ENCODE assay signal across 17 cellular contexts in the genomic region with DNA sequence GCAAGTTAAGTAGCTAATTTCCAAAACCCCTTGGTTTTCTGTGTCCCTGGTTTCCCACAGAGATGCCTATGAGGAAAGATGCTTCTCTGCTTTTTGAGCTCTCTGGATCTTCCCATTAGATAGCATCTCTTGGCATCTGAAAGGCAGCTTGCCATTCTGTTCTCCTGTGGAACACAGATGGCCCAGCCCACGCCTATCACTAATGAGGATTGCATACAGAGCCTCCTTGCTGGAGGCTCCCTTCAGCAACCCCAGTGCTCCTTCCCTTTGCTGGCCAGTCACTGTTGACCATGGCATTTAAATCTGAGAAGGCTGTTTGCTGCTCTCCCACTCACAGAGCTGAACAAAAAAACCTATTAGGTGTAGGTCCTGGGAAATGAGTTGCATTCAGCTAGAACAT. TPM values are rescaled to one million over a fixed set of nuclear protein-coding genes. Genes with fewer than 3 reads are reported as not detected.
A peak's percentile ranks its signal among the peaks of the same experiment; 100 is the strongest.
DNase-seq lines count a peak whose midpoint lies in the region; TF ChIP-seq lines count a peak whose summit lies in the region.
"Had no signal": no experiment of that assay in that cellular context is flagged by ENCODE, and none has a peak within 500 bp of the region (broad histone marks: within the 10 kb centered on the region; RNA-seq: fewer than 3 reads in every experiment).

No MANE protein-coding gene starts in this region.

- DNase-seq in NCI-H82 (lab: John Stamatoyannopoulos, UW): peak; percentile 23
- DNase-seq in NCI-H82 treated with DMSO at 0.1 percent for 48 hours (lab: John Stamatoyannopoulos, UW; ENCODE audit: unreplicated experiment): no peak
- peak; percentile 67 for DNase-seq in inferior parietal cortex (ENCODE audit: extremely low spot score)
- no peak for DNase-seq in A673 (ENCODE audit: low spot score)
- no peak for DNase-seq in NCI-H1417 (lab: John Stamatoyannopoulos, UW)
- no peak for DNase-seq in NCI-H226
- DNase-seq: H7, IMR-90, Karpas-422, MM.1S, NCI-H1092 treated with DMSO at 0.1 percent for 48 hours, NCI-H187, NCI-H446 had no signal

- H3K27me3 ChIP-seq in A673 (replicated peaks; ENCODE audit: insufficient read depth, low read depth, low read length, poor library complexity): no peaks in the 10 kb centered on the region

- no peaks in the 10 kb centered on the region for H3K9me3 ChIP-seq in A673 (ENCODE audit: low read depth, low read length, poor library complexity, severe bottlenecking)

- intact Hi-C loops in A673 (cut with micrococcal nuclease; ENCODE audit: unreplicated experiment): no loop called here

- TF ChIP-seq CTCF in A673 (conservative IDR thresholded peaks at IDR 0.05; ENCODE audit: low read depth, low read length): no peak

- no TSS peak for BruUV-seq in A673 (replicated peaks; lab: Mats Ljungman, UMichigan)

- H3K36me3 ChIP-seq in A673 (ENCODE audit: insufficient read depth, low read length, poor library complexity, severe bottlenecking): no peaks in the 10 kb centered on the region

- CTCF ChIA-PET in A673 (lab: Charles Lee): no interaction called here

- H3K27ac ChIP-seq in angular gyrus (ENCODE audit: low read depth, low read length) (peak overlapping the region; percentile 65), temporal lobe (ENCODE audit: low read depth, low read length) (peak overlapping the region; percentile 33), A673 (ENCODE audit: low read depth, low read length, poor library complexity, severe bottlenecking) (no peak overlapping the region)
- H3K27ac ChIP-seq: 22Rv1, SK-N-MC had no signal

- no peaks in the 10 kb centered on the region for H3K4me1 ChIP-seq in A673 (ENCODE audit: insufficient read depth, low read length, poor library complexity, severe bottlenecking)

- POLR2A ChIA-PET in A673 (lab: Charles Lee; ENCODE audit: low non-redundant PET): no interaction called here

- no peak overlapping the region for H3K4me3 ChIP-seq in A673 (ENCODE audit: low read depth, low read length, poor library complexity, severe bottlenecking)
- H3K4me3 ChIP-seq: SK-N-MC had no signal

RNA-seq across cellular contexts. Expression of gene ETV5, which starts 34.4 kb away (rescaled TPM):
- total RNA-seq in temporal lobe (28.8 TPM), A673 (2021) (87.4 and 92.9 TPM in 2 replicates)

Comparison
In these comparisons a context has a peak if more than half of its experiments do, and no peak if none do; other contexts are left out.
1. DNase-seq: peak in NCI-H82 (single experiment) and inferior parietal cortex (single experiment); none in NCI-H82 treated with DMSO at 0.1 percent for 48 hours (single experiment), A673 (single experiment), NCI-H1417 (0 of 3) and NCI-H226 (single experiment).